In genomic region chrX:24693453-24694202, GRCh38 we compare ENCODE assay signal across 8 cellular contexts. TPM values are rescaled to one million over a fixed set of nuclear protein-coding genes. Genes with fewer than 3 reads are reported as not detected.
DNase-seq lines count a peak whose midpoint lies in the region; ATAC-seq and TF ChIP-seq lines count a peak whose summit lies in the region.

Gene POLA1 (plus strand): TSS chrX:24693918. CDS start chrX:24693962, 44 bp downstream.

- H3K4me3 Mint-ChIP-seq in activated naive CD8-positive, alpha-beta T cell treated with anti-CD3 and anti-CD28 coated beads, Interleukin-2, amount 10 ng/mL, durations not matched to agents 7 days and 5 days, result peak within 1 kb of the TSS; percentile 89

- peak; percentile 22 for TF ChIP-seq CTCF in osteoblast (IDR thresholded peaks at IDR 0.05; ENCODE audit: extremely low read depth, low read depth, low read length)
- no peak for TF ChIP-seq CTCF in testis (IDR thresholded peaks at IDR 0.05)

- no peaks in the 10 kb centered on the region for H3K9me3 ChIP-seq in osteoblast (ENCODE audit: low read depth, low read length)
- no peaks in the 10 kb centered on the region for H3K9me3 ChIP-seq in testis

- no peaks in the 10 kb centered on the region for H3K27me3 Mint-ChIP-seq in activated naive CD8-positive, alpha-beta T cell treated with anti-CD3 and anti-CD28 coated beads, Interleukin-2, amount 10 ng/mL, durations not matched to agents 7 days and 5 days

- peaks cover 37% of the 10 kb centered on the region for H3K79me2 ChIP-seq in osteoblast (ENCODE audit: insufficient read depth, low read length)

- peak within 1 kb of the TSS; percentile 86 for H3K27ac Mint-ChIP-seq in activated naive CD8-positive, alpha-beta T cell treated with anti-CD3 and anti-CD28 coated beads, Interleukin-2, amount 10 ng/mL, durations not matched to agents 7 days and 5 days

- H3K36me3 ChIP-seq in osteoblast (ENCODE audit: insufficient read depth, low read length) (no peaks in the 10 kb centered on the region), testis (ENCODE audit: low read depth, missing control alignments) (no peaks in the 10 kb centered on the region)

- peak within 1 kb of the TSS; percentile 88 for H2AFZ ChIP-seq in osteoblast (ENCODE audit: low read length)

- peak within 1 kb of the TSS; percentile 68 for H3K27ac ChIP-seq in osteoblast (ENCODE audit: low read depth, low read length)
- peak within 1 kb of the TSS; percentile 68 to 75 for H3K27ac ChIP-seq in testis

- H3K4me3 ChIP-seq in osteoblast (ENCODE audit: insufficient read depth, low read length) (peak within 1 kb of the TSS; percentile 82), testis (peak within 1 kb of the TSS; percentile 64 to 70)

- no peaks in the 10 kb centered on the region for H3K9me3 Mint-ChIP-seq in activated naive CD8-positive, alpha-beta T cell treated with anti-CD3 and anti-CD28 coated beads, Interleukin-2, amount 10 ng/mL, durations not matched to agents 7 days and 5 days

- peaks cover 7% of the 10 kb centered on the region for H3K36me3 Mint-ChIP-seq in activated naive CD8-positive, alpha-beta T cell treated with anti-CD3 and anti-CD28 coated beads, Interleukin-2, amount 10 ng/mL, durations not matched to agents 7 days and 5 days

- TF ChIP-seq POLR2A in GM10847 (IDR thresholded peaks at IDR 0.05; ENCODE audit: extremely low read depth, insufficient read length) (peak; percentile 31), testis (IDR thresholded peaks at IDR 0.05) (no peak)

- H3K4me1 Mint-ChIP-seq in activated naive CD8-positive, alpha-beta T cell treated with anti-CD3 and anti-CD28 coated beads, Interleukin-2, amount 10 ng/mL, durations not matched to agents 7 days and 5 days, result peaks cover 17% of the 10 kb centered on the region

- 0% methylated on average over 7 to 55 of the region's 70 CpGs for WGBS in testis, 2 donors

- peak within 1 kb of the TSS; percentile 81 for H3K4me2 ChIP-seq in osteoblast (ENCODE audit: insufficient read depth, low read length)

- intact Hi-C loops in head of caudate nucleus (cut with DNase I), result no loop called here
- intact Hi-C loops in testis (cut with DNase I; ENCODE audit: low total_unique reads), result no loop called here

- peak; percentile 96 for ATAC-seq in HG02623 (IDR thresholded peaks at IDR 0.05; ENCODE audit: unreplicated experiment)
- peak; percentile 97 for ATAC-seq in activated naive CD8-positive, alpha-beta T cell treated with anti-CD3 and anti-CD28 coated beads, Interleukin-2, amount 10 ng/mL, durations not matched to agents 7 days and 5 days (ENCODE audit: low read depth)

- POLR2A ChIA-PET in activated naive CD8-positive, alpha-beta T cell treated with anti-CD3 and anti-CD28 coated beads, Interleukin-2, amount 10 ng/mL, durations not matched to agents 7 days and 5 days (lab: Charles Lee), result no interaction called here

- DNase-seq in NCI-H1092 treated with DMSO at 0.1 percent for 48 hours (lab: John Stamatoyannopoulos, UW) (peak; percentile 99), SKM-1 treated with dmso at 0.1 percent for 144 hours (lab: John Stamatoyannopoulos, UW; ENCODE audit: unreplicated experiment) (peak; percentile 85), head of caudate nucleus (peak; percentile 83 to 96 (median 91)), osteoblast (ENCODE audit: insufficient read length, low spot score, missing footprints) (peak; percentile 95), testis (peak; percentile 92)
- DNase-seq in activated naive CD8-positive, alpha-beta T cell treated with anti-CD3 and anti-CD28 coated beads, Interleukin-2, amount 10 ng/mL, durations not matched to agents 7 days and 5 days, result peak; percentile 80

- H3K27me3 ChIP-seq in osteoblast (ENCODE audit: insufficient read depth, low read length) (no peaks in the 10 kb centered on the region), testis (no peaks in the 10 kb centered on the region)

- no peaks in the 10 kb centered on the region for H4K20me1 ChIP-seq in osteoblast (ENCODE audit: insufficient read depth, low read length)

- no peaks in the 10 kb centered on the region for H3K4me1 ChIP-seq in osteoblast (ENCODE audit: insufficient read depth, low read length)
- H3K4me1 ChIP-seq in testis, result no peaks in the 10 kb centered on the region

RNA-seq across cellular contexts. Expression of gene POLA1, which starts in this region (rescaled TPM):
- total RNA-seq in activated naive CD8-positive, alpha-beta T cell treated with anti-CD3 and anti-CD28 coated beads, Interleukin-2, amount 10 ng/mL, durations not matched to agents 7 days and 5 days, result 10 to 100 TPM; 24.0 to 24.3 TPM
- total RNA-seq in osteoblast (10.0 and 11.9 TPM in 2 replicates), testis (10 to 100 TPM; 15.0 to 15.7 TPM)
- polyA plus RNA-seq in testis (ENCODE audit: insufficient read depth, low read depth, low replicate concordance), result 5.4 TPM

Comparison
In these comparisons a context has a peak if more than half of its experiments do, and no peak if none do; other contexts are left out.
1. Peak in every context shown above with its lines: DNase-seq, ATAC-seq, H3K4me3 ChIP-seq and H3K27ac ChIP-seq.